ENCODE assay signal across 2 cellular contexts in genomic region chr3:186710694-186711093, GRCh38. TPM values are rescaled to one million over a fixed set of nuclear protein-coding genes. Genes with fewer than 3 reads are reported as not detected.
"Had no signal": no experiment of that assay in that cellular context is flagged by ENCODE, and none has a peak within 500 bp of the region (broad histone marks: within the 10 kb centered on the region; RNA-seq: fewer than 3 reads in every experiment).

No MANE protein-coding gene starts in this region.

RNA-seq across cellular contexts. Expression of gene KNG1, which starts 6.5 kb away (rescaled TPM):
- total RNA-seq: G401 had no signal
- polyA plus RNA-seq: GM12878 had no signal

RNA-seq across cellular contexts. Expression of gene HRG, which starts 44.9 kb away (rescaled TPM):
- total RNA-seq: G401 had no signal
- polyA plus RNA-seq: GM12878 had no signal
